ENCODE assay signal across 28 cellular contexts in the genomic region with DNA sequence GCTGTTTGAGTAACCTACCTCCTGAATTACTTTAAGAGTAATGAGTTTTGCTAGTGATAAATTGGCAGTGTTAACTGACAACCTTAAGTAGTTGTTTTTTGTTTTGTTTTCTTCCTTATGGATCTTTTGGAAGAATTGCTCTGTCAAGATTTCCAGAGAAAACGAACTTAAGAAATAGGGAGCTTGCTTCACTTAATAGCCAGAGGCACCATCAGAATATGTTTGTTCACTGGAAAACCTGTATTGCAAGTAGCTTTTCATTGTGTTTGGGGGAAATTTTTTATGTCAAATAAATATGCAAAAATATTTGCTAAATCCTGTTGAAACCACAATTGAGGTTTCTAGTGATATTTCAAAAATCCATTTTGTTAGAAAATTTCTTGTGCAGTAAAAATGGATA.
"Had no signal": no experiment of that assay in that cellular context is flagged by ENCODE, and none has a peak within 500 bp of the region (broad histone marks: within the 10 kb centered on the region; RNA-seq: fewer than 3 reads in every experiment).

No MANE protein-coding gene starts in this region.

- FAIRE-seq: urothelium cell line had no signal

- H3K27me3 ChIP-seq: body of pancreas, cardiac muscle cell, colonic mucosa, neutrophil, ovary, thyroid gland had no signal

- ATAC-seq: activated CD8-positive, alpha-beta memory T cell treated with anti-CD3 and anti-CD28 coated beads, Interleukin-2, amount 10 ng/mL, durations not matched to agents 7 days and 5 days; activated CD8-positive, alpha-beta T cell treated with anti-CD3 and anti-CD28 coated beads, Interleukin-2, amount 10 ng/mL, durations not matched to agents 7 days and 5 days; activated naive CD4-positive, alpha-beta T cell treated with anti-CD3 and anti-CD28 coated beads, Interleukin-2, amount 50 U/mL, for 72 hours; body of pancreas; stimulated activated naive CD8-positive, alpha-beta T cell treated with anti-CD3 and anti-CD28 coated beads, Interleukin-15, Interleukin-2, amounts not matched to agents 100 U/mL and 50 U/mL, for 24 hours; T-cell had no signal

- H3K9me3 ChIP-seq: body of pancreas, colonic mucosa, neutrophil, ovary, thyroid gland had no signal

- H3K36me3 ChIP-seq: cardiac muscle cell, colonic mucosa, neutrophil, ovary, thyroid gland had no signal

- H3K4me3 ChIP-seq: body of pancreas, cardiac muscle cell, colonic mucosa, dorsolateral prefrontal cortex, lung, ovary, skin epidermis, thyroid gland had no signal

- H3K27ac ChIP-seq: body of pancreas, cardiac muscle cell, colonic mucosa, dorsolateral prefrontal cortex, neutrophil, ovary had no signal

- DNase-seq: activated B cell treated with CpG ODN at 0.5 μM for 24 hours; activated CD8-positive, alpha-beta memory T cell treated with anti-CD3 and anti-CD28 coated beads, Interleukin-2, amount 10 ng/mL, durations not matched to agents 7 days and 5 days; activated CD8-positive, alpha-beta T cell treated with anti-CD3 and anti-CD28 coated beads, Interleukin-2, amount 10 ng/mL, durations not matched to agents 7 days and 5 days; activated T-cell treated with anti-CD3 and anti-CD28 coated beads, Interleukin-2, amount 50 U/mL, for 48 hours; anterior cingulate cortex; cerebellar nuclear complex; colonic mucosa; dorsolateral prefrontal cortex; effector memory CD4-positive, alpha-beta T cell; erythroblast; head of caudate nucleus; hippocampal formation; immature natural killer cell; naive B cell; nephron progenitor cell; stimulated activated CD4-positive, alpha-beta T cell treated with anti-CD3 and anti-CD28 coated beads, Interleukin-12 subunit alpha, Interleukin-12 subunit beta, amount 100 ng/mL, for 4 hours; stimulated activated CD4-positive, alpha-beta T cell treated with anti-CD3 and anti-CD28 coated beads, Interleukin-4, amount 100 ng/mL, for 1 hour; stimulated activated naive CD8-positive, alpha-beta T cell treated with anti-CD3 and anti-CD28 coated beads, Interleukin-15, Interleukin-2, amounts not matched to agents 100 U/mL and 50 U/mL, for 24 hours; T-cell; thyroid gland had no signal
